Comparison of ENCODE assay signal across 1 cellular context in the genomic region with DNA sequence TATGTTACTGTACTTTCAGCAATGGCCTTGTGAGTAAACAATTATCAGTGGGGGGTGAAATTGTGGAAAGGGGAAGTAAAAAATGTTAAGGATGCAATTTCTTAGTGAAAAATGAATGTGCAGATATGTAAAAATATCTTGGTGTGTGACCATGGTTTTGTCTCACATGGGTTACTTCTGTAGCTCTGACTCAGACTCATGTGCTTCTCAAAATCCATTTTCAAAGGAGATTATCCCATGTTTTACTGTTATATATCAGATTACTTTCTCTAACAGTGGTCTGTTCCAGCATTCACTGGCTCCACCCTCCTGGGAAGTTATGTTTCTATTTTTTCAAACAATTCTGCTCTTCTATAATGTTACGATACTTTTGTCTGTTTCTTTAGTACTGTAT.
TF ChIP-seq lines count a peak whose summit lies in the region.

No MANE protein-coding gene starts in this region.

TF ChIP-seq in IMR-90, 13 proteins besides CTCF, POLR2A, EP300 and RAD21 (continued from another document):
- no peak for TF ChIP-seq RCOR1 (IDR thresholded peaks at IDR 0.05; ENCODE audit: insufficient replicate concordance, low read length)
